Comparison of ENCODE assay signal across 9 cellular contexts in genomic region chr6:137277971-137278602, GRCh38. TPM values are rescaled to one million over a fixed set of nuclear protein-coding genes. Genes with fewer than 3 reads are reported as not detected.
DNase-seq lines count a peak whose midpoint lies in the region; ATAC-seq and TF ChIP-seq lines count a peak whose summit lies in the region.
"Had no signal": no experiment of that assay in that cellular context is flagged by ENCODE, and none has a peak within 500 bp of the region (broad histone marks: within the 10 kb centered on the region; RNA-seq: fewer than 3 reads in every experiment).

No MANE protein-coding gene starts in this region.

- peaks cover 0 to 17% of the 10 kb centered on the region in 2 experiments; a peak in 2 of 4 replicates for H3K4me1 ChIP-seq in HCT116 (ENCODE audit: control insufficient read depth in 1 of 2, insufficient read depth in 2 of 2, low read length in 2 of 2)
- peaks cover 12% of the 10 kb centered on the region for H3K4me1 ChIP-seq in SJCRH30
- no peaks in the 10 kb centered on the region for H3K4me1 ChIP-seq in psoas muscle

- no peak for TF ChIP-seq POLR2A in HCT116 (IDR thresholded peaks at IDR 0.05; ENCODE audit: borderline replicate concordance, extremely low read depth, insufficient read depth, insufficient read length)

- no peak overlapping the region for H3K9ac ChIP-seq in HCT116 (ENCODE audit: low read length)

- TF ChIP-seq RAD21 in HCT116 (IDR thresholded peaks at IDR 0.05; ENCODE audit: low read depth), result no peak

- BruUV-seq in HCT116 (replicated peaks; lab: Mats Ljungman, UMichigan), result no TSS peak

- H3K9me3 ChIP-seq in HCT116 (ENCODE audit: control insufficient read depth in 1 of 2, insufficient read depth in 1 of 2, low read depth in 1 of 2, low read length in 2 of 2), result no peaks in the 10 kb centered on the region
- H3K9me3 ChIP-seq in SJCRH30 (replicated peaks), result no peaks in the 10 kb centered on the region
- H3K9me3 ChIP-seq in psoas muscle, result no peaks in the 10 kb centered on the region

- CTCF ChIA-PET in HCT116 (lab: Charles Lee), result interaction anchor here (0.7 to 1.0 kb wide), 2 partner anchors 166 to 364 kb away, joined by 3 read pairs; no protein-coding TSS in a partner anchor

- DNase-seq in HCT116 (ENCODE audit: low read depth, low spot score), result peak; percentile 32
- peak; percentile 51 to 61 for DNase-seq in SJCRH30
- DNase-seq in fibroblast of gingiva (ENCODE audit: low read depth), result peak; percentile 41
- peak; percentile 36 for DNase-seq in skeletal muscle cell (ENCODE audit: low read depth)
- no peak for DNase-seq in activated CD4-positive, alpha-beta T cell treated with anti-CD3 and anti-CD28 coated beads for 1 hour
- DNase-seq in psoas muscle, result no peak
- DNase-seq: small intestine had no signal

- 41% methylated on average over 14 of the region's 14 CpGs for whole genome bisulfite sequencing in psoas muscle, 3 donors

- no peaks in the 10 kb centered on the region for H3K79me2 ChIP-seq in HCT116 (ENCODE audit: insufficient read depth, low read length)

- peak overlapping the region in 1 of 2 experiments; percentile 10; a peak in 1 of 4 replicates for H3K4me3 ChIP-seq in HCT116 (replicated peaks in 1 of 2; ENCODE audit: low read depth in 1 of 2, low read length in 2 of 2)
- H3K4me3 ChIP-seq in SJCRH30, result no peak overlapping the region
- no peak overlapping the region for H3K4me3 ChIP-seq in skeletal muscle cell (ENCODE audit: low read depth, low read length)
- no peak overlapping the region for H3K4me3 ChIP-seq in psoas muscle

- H2AFZ ChIP-seq in HCT116 (ENCODE audit: low read depth, low read length, poor library complexity, severe bottlenecking), result peak overlapping the region; percentile 94

- intact Hi-C loops in HCT116 (cut with micrococcal nuclease) (no loop called here), psoas muscle (cut with DNase I) (loop anchor here in 1 of 2 donors (5.0 kb wide), 1 partner anchor 34 kb away; no protein-coding TSS in a partner anchor)

- no peaks in the 10 kb centered on the region for H4K20me1 ChIP-seq in HCT116 (ENCODE audit: insufficient read depth)

- peak overlapping the region; percentile 66 for H3K4me2 ChIP-seq in HCT116 (ENCODE audit: low read length)

- no peaks in the 10 kb centered on the region for H3K9me2 ChIP-seq in HCT116 (ENCODE audit: insufficient read depth)

- POLR2A ChIA-PET in HCT116 (lab: Charles Lee), result interaction anchor here (0.7 kb wide), 1 partner anchor 592 kb away, joined by 3 read pairs; no protein-coding TSS in a partner anchor

- RAD21 ChIA-PET in HCT116 (lab: Charles Lee; ENCODE audit: low non-redundant PET in 1 of 2, low total read pairs in 2 of 2, uncharacterized antibody in 2 of 2, unreplicated experiment in 2 of 2), result interaction anchor here in 1 of 2 experiments (1.1 kb wide), 1 partner anchor 36 kb away, joined by 3 read pairs; no protein-coding TSS in a partner anchor

- H3K36me3 ChIP-seq in HCT116 (ENCODE audit: control insufficient read depth in 1 of 2, insufficient read depth in 2 of 2, low read length in 2 of 2), result no peaks in the 10 kb centered on the region
- H3K36me3 ChIP-seq in SJCRH30, result no peaks in the 10 kb centered on the region
- no peaks in the 10 kb centered on the region for H3K36me3 ChIP-seq in psoas muscle (ENCODE audit: insufficient read depth in 1 of 2, low read depth in 1 of 2)

- TF ChIP-seq CTCF in HCT116 (IDR thresholded peaks at IDR 0.05 in 2 of 3, conservative IDR thresholded peaks at IDR 0.05 in 1 of 3; ENCODE audit: borderline replicate concordance in 1 of 3, insufficient read depth in 1 of 3, low read depth in 2 of 3, low read length in 2 of 3), result no peak
- TF ChIP-seq CTCF in psoas muscle (IDR thresholded peaks at IDR 0.05), result no peak

- ATAC-seq in HCT116, result peak; percentile 91
- ATAC-seq in HG03196 (IDR thresholded peaks at IDR 0.05; ENCODE audit: unreplicated experiment), result no peak
- no peak for ATAC-seq in psoas muscle
- no peak for ATAC-seq in HG03378 (IDR thresholded peaks at IDR 0.05; ENCODE audit: unreplicated experiment)

- no peaks in the 10 kb centered on the region for H3K27me3 ChIP-seq in HCT116 (ENCODE audit: insufficient read depth, low read length)
- H3K27me3 ChIP-seq in SJCRH30, result no peaks in the 10 kb centered on the region
- peaks cover 0 to 3% (median 0%) of the 10 kb centered on the region in 3 donors for H3K27me3 ChIP-seq in psoas muscle (ENCODE audit: insufficient read depth in 3 of 3, low read length in 2 of 3)

- H3K27ac ChIP-seq in HCT116 (ENCODE audit: low read depth, low read length) (no peak overlapping the region), SJCRH30 (peak overlapping the region; percentile 55), psoas muscle (no peak overlapping the region)

TF ChIP-seq in HCT116, 20 proteins besides CTCF, POLR2A, EP300 and RAD21:
- TF ChIP-seq MAX (IDR thresholded peaks at IDR 0.05), result 0 out of 2 replicates have a peak, but pooled peaks have one; percentile 55
- 0 out of 2 replicates have a peak, but pooled peaks have one; percentile 15 for TF ChIP-seq CBX3 (IDR thresholded peaks at IDR 0.05; ENCODE audit: low read depth)
- no peak for TF ChIP-seq EZH2phosphoT487 (IDR thresholded peaks at IDR 0.05; ENCODE audit: borderline replicate concordance)
- no peak for TF ChIP-seq TCF7L2 (IDR thresholded peaks at IDR 0.05; ENCODE audit: borderline replicate concordance, extremely low read depth, insufficient read depth, insufficient read length)
- peak; percentile 46; the same call in 1 of the 2 replicates for TF ChIP-seq FOSL1 (IDR thresholded peaks at IDR 0.05; ENCODE audit: low read depth)
- no peak for TF ChIP-seq REST (IDR thresholded peaks at IDR 0.05; ENCODE audit: low read depth)
- no peak for TF ChIP-seq SRF (IDR thresholded peaks at IDR 0.05; ENCODE audit: low read depth)
- no peak for TF ChIP-seq CEBPB (IDR thresholded peaks at IDR 0.05; ENCODE audit: low read depth)
- peak; percentile 44 for TF ChIP-seq JUND (IDR thresholded peaks at IDR 0.05)

RNA-seq across cellular contexts. Expression of gene IFNGR1, which starts 58.9 kb away (rescaled TPM):
- total RNA-seq in HCT116 (2021; ENCODE audit: unreplicated experiment), result 27.1 TPM
- polyA plus RNA-seq in HCT116 (2012), result 26.8 and 31.0 TPM in 2 replicates
- 27.3 and 28.1 TPM in 2 replicates for total RNA-seq in SJCRH30 (2014; rRNA removed; shearing (Covaris generic))
- 10 to 100 TPM; 36.9 to 72.2 (median 51.6) TPM for total RNA-seq in psoas muscle
- 100 to 1,000 TPM in 1 of 3 donors, 10 to 100 TPM in 2; 43.1 to 122 (median 50.7) TPM for polyA plus RNA-seq in psoas muscle

Comparison
In these comparisons a context has a peak if more than half of its experiments do, and no peak if none do; other contexts are left out.
1. DNase-seq: peak in HCT116 (single experiment), SJCRH30 (2 of 2), fibroblast of gingiva (single experiment) and skeletal muscle cell (single experiment); none in activated CD4-positive, alpha-beta T cell treated with anti-CD3 and anti-CD28 coated beads for 1 hour (single experiment) and psoas muscle (0 of 2).